Comparison of ENCODE assay signal across 8 cellular contexts in genomic region chr1:246564839-246565750, GRCh38. TPM values are rescaled to one million over a fixed set of nuclear protein-coding genes. Genes with fewer than 3 reads are reported as not detected.
DNase-seq lines count a peak whose midpoint lies in the region; ATAC-seq and TF ChIP-seq lines count a peak whose summit lies in the region.

No MANE protein-coding gene starts in this region.

- peak overlapping the region; percentile 93 for H3K27ac ChIP-seq in psoas muscle

- TF ChIP-seq CTCF in GM12865 (IDR thresholded peaks at IDR 0.05; ENCODE audit: insufficient read depth, low read depth, low read length, missing control alignments) (no peak), psoas muscle (IDR thresholded peaks at IDR 0.05) (no peak)

- no peak for TF ChIP-seq POLR2A in erythroblast (IDR thresholded peaks at IDR 0.05; ENCODE audit: low read length)

- WGBS in psoas muscle, 3 donors: 31 to 35% (median 33%) methylated on average over 33 of the region's 33 CpGs

- H3K36me3 ChIP-seq in psoas muscle (ENCODE audit: insufficient read depth in 1 of 2, low read depth in 1 of 2): peaks cover 0 to 32% of the 10 kb centered on the region in 2 donors

- H3K4me3 ChIP-seq in GM12865 (ENCODE audit: low read depth, low read length): peak overlapping the region; percentile 89
- peak overlapping the region; percentile 86 for H3K4me3 ChIP-seq in psoas muscle

- H3K27me3 ChIP-seq in psoas muscle (ENCODE audit: insufficient read depth in 3 of 3, low read length in 2 of 3): no peaks in the 10 kb centered on the region

- no peaks in the 10 kb centered on the region for H3K9me3 ChIP-seq in psoas muscle

- DNase-seq in GM12865 (ENCODE audit: low read depth) (no peak), RPMI8226 (peak; percentile 11), erythroblast (lab: John Stamatoyannopoulos, UW) (peak; percentile 34 to 60), psoas muscle (no peak), NAMALWA (ENCODE audit: low spot score) (no peak), AG20443 (ENCODE audit: low spot score) (no peak)

- peaks cover 43% of the 10 kb centered on the region for H3K4me1 ChIP-seq in psoas muscle

- no peak for ATAC-seq in psoas muscle
- no peak for ATAC-seq in HG03378 (IDR thresholded peaks at IDR 0.05; ENCODE audit: unreplicated experiment)
- no peak for ATAC-seq in GM19397 (IDR thresholded peaks at IDR 0.05; ENCODE audit: unreplicated experiment)

- intact Hi-C loops in psoas muscle (cut with DNase I): loop anchor here in 1 of 2 donors (5.0 kb wide), 1 partner anchor 132 kb away; no protein-coding TSS in a partner anchor

RNA-seq across cellular contexts. Expression of gene TFB2M, which starts 1.0 kb away (rescaled TPM):
- total RNA-seq in psoas muscle: 10 to 100 TPM; 12.8 to 19.3 (median 15.0) TPM
- 10 to 100 TPM; 20.1 to 39.0 (median 23.2) TPM for polyA plus RNA-seq in psoas muscle

RNA-seq across cellular contexts. Expression of gene CNST, which starts 1.2 kb away (rescaled TPM):
- 10 to 100 TPM; 17.3 to 64.8 (median 30.9) TPM for total RNA-seq in psoas muscle
- polyA plus RNA-seq in psoas muscle: 10 to 100 TPM in 2 of 3 donors, 1 to 10 TPM in 1; 9.7 to 56.7 (median 15.9) TPM

RNA-seq across cellular contexts. Expression of gene SMYD3, which starts 58.0 kb away (rescaled TPM):
- total RNA-seq in psoas muscle: 1 to 10 TPM; 4.9 to 6.4 (median 5.8) TPM
- 1 to 10 TPM; 2.9 to 4.2 (median 3.7) TPM for polyA plus RNA-seq in psoas muscle

Comparison
In these comparisons a context has a peak if more than half of its experiments do, and no peak if none do; other contexts are left out.
1. DNase-seq: peak in RPMI8226 (single experiment) and erythroblast (2 of 2); none in GM12865 (single experiment), psoas muscle (0 of 2), NAMALWA (single experiment) and AG20443 (single experiment).